27 cellular contexts compared by ENCODE assay signal in genomic region chr12:31562594-31563328, GRCh38.
"Had no signal": no experiment of that assay in that cellular context is flagged by ENCODE, and none has a peak within 500 bp of the region (broad histone marks: within the 10 kb centered on the region; RNA-seq: fewer than 3 reads in every experiment).

No MANE protein-coding gene starts in this region.

- H3K36me3 ChIP-seq: gastrocnemius medialis, tibial nerve had no signal

- H3K9me3 ChIP-seq: gastrocnemius medialis, tibial nerve had no signal

- H3K27me3 Mint-ChIP-seq: activated naive CD4-positive, alpha-beta T cell treated with anti-CD3 and anti-CD28 coated beads, Interleukin-2, amount 10 ng/mL, durations not matched to agents 7 days and 5 days; brain had no signal

- H3K27ac ChIP-seq: dorsolateral prefrontal cortex, gastrocnemius medialis, tibial nerve had no signal

- H3K4me3 Mint-ChIP-seq: activated CD4-positive, alpha-beta T cell treated with anti-CD3 and anti-CD28 coated beads, Interleukin-2, amount 10 ng/mL, durations not matched to agents 7 days and 5 days; activated CD8-positive, alpha-beta T cell treated with anti-CD3 and anti-CD28 coated beads, Interleukin-2, amount 10 ng/mL, durations not matched to agents 7 days and 5 days; activated naive CD4-positive, alpha-beta T cell treated with anti-CD3 and anti-CD28 coated beads, Interleukin-2, amount 10 ng/mL, durations not matched to agents 7 days and 5 days; activated naive CD8-positive, alpha-beta T cell treated with anti-CD3 and anti-CD28 coated beads, Interleukin-2, amount 50 U/mL, for 24 hours; activated T-cell treated with anti-CD3 and anti-CD28 coated beads, Interleukin-2, amount 50 U/mL, for 24 hours; brain; nephron had no signal

- H3K4me3 ChIP-seq: dorsolateral prefrontal cortex, gastrocnemius medialis, lung, tibial nerve had no signal

- H3K27me3 ChIP-seq: dorsolateral prefrontal cortex, gastrocnemius medialis, tibial nerve had no signal

- H3K4me1 ChIP-seq: tibial nerve had no signal

- H3K9me3 Mint-ChIP-seq: activated CD4-positive, alpha-beta T cell treated with anti-CD3 and anti-CD28 coated beads, Interleukin-2, amount 10 ng/mL, durations not matched to agents 7 days and 5 days; activated naive CD4-positive, alpha-beta T cell treated with anti-CD3 and anti-CD28 coated beads, Interleukin-2, amount 10 ng/mL, durations not matched to agents 7 days and 5 days; activated naive CD8-positive, alpha-beta T cell treated with anti-CD3 and anti-CD28 coated beads, Interleukin-2, amount 50 U/mL, for 24 hours; activated T-cell treated with anti-CD3 and anti-CD28 coated beads, Interleukin-2, amount 50 U/mL, for 24 hours had no signal

- H3K27ac Mint-ChIP-seq: activated CD4-positive, alpha-beta T cell treated with anti-CD3 and anti-CD28 coated beads, Interleukin-2, amount 10 ng/mL, durations not matched to agents 7 days and 5 days; activated CD8-positive, alpha-beta T cell treated with anti-CD3 and anti-CD28 coated beads, Interleukin-2, amount 10 ng/mL, durations not matched to agents 7 days and 5 days; activated naive CD4-positive, alpha-beta T cell treated with anti-CD3 and anti-CD28 coated beads, Interleukin-2, amount 10 ng/mL, durations not matched to agents 7 days and 5 days; activated naive CD8-positive, alpha-beta T cell treated with anti-CD3 and anti-CD28 coated beads, Interleukin-2, amount 50 U/mL, for 24 hours; activated T-cell treated with anti-CD3 and anti-CD28 coated beads, Interleukin-2, amount 50 U/mL, for 24 hours; brain; nephron had no signal

- DNase-seq: activated CD4-positive, alpha-beta T cell treated with anti-CD3 and anti-CD28 coated beads, Interleukin-2, amount 10 ng/mL, durations not matched to agents 7 days and 5 days; activated CD8-positive, alpha-beta T cell treated with anti-CD3 and anti-CD28 coated beads, Interleukin-2, amount 10 ng/mL, durations not matched to agents 7 days and 5 days; activated naive CD4-positive, alpha-beta T cell treated with anti-CD3 and anti-CD28 coated beads, Interleukin-2, amount 10 ng/mL, durations not matched to agents 7 days and 5 days; activated naive CD8-positive, alpha-beta T cell treated with anti-CD3 and anti-CD28 coated beads, Interleukin-2, amount 50 U/mL, for 24 hours; activated T-cell treated with anti-CD3 and anti-CD28 coated beads, Interleukin-2, amount 50 U/mL, for 24 hours; anterior cingulate cortex; caudate nucleus; dorsolateral prefrontal cortex; erythroblast; gastrocnemius medialis; head of caudate nucleus; kidney; midbrain; occipital lobe; retina; stimulated activated CD4-positive, alpha-beta T cell treated with anti-CD3 and anti-CD28 coated beads, Interleukin-12 subunit alpha, Interleukin-12 subunit beta, amount 100 ng/mL, for 4 hours; stimulated activated CD4-positive, alpha-beta T cell treated with anti-CD3 and anti-CD28 coated beads, Interleukin-1b, Interleukin-23, amount 100 ng/mL, for 48 hours; stimulated activated CD8-positive, alpha-beta memory T cell treated with anti-CD3 and anti-CD28 coated beads, Interleukin-4, amount 100 ng/mL, for 48 hours; stimulated activated naive CD4-positive, alpha-beta T cell treated with Interleukin-2 at 50 U/mL for 16 hours; substantia nigra; T-helper 9 cell had no signal

- H3K4me1 Mint-ChIP-seq: activated CD4-positive, alpha-beta T cell treated with anti-CD3 and anti-CD28 coated beads, Interleukin-2, amount 10 ng/mL, durations not matched to agents 7 days and 5 days; activated naive CD4-positive, alpha-beta T cell treated with anti-CD3 and anti-CD28 coated beads, Interleukin-2, amount 10 ng/mL, durations not matched to agents 7 days and 5 days; nephron had no signal

- H3K36me3 Mint-ChIP-seq: activated naive CD4-positive, alpha-beta T cell treated with anti-CD3 and anti-CD28 coated beads, Interleukin-2, amount 10 ng/mL, durations not matched to agents 7 days and 5 days had no signal

- ATAC-seq: activated CD4-positive, CD25-positive, alpha-beta regulatory T cell treated with anti-CD3 and anti-CD28 coated beads, Interleukin-2, amount 50 U/mL, for 24 hours; activated CD8-positive, alpha-beta T cell treated with anti-CD3 and anti-CD28 coated beads, Interleukin-2, amount 10 ng/mL, durations not matched to agents 7 days and 5 days; activated naive CD8-positive, alpha-beta T cell treated with anti-CD3 and anti-CD28 coated beads, Interleukin-2, amount 50 U/mL, for 24 hours; gastrocnemius medialis; left lobe of liver had no signal
